ENCODE assay signal across 11 cellular contexts in the genomic region with DNA sequence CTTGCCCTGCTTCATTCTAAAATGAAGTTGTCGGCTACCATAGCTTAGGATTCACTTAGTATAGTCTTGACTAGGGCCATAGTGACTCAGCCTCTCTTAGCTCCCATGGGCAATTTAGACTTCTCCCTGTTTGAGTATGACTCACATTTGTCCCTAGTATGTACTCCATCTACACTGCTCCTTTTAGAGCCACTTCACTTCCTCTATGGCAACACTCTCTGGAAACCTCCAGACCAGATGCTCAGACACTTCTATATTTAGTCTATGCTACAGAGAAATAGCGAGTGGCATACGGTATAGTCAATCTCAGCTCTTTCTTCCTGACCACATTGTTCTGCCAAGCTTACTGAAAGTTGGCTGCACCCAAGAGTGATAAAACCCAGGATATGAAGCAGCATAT. TPM values are rescaled to one million over a fixed set of nuclear protein-coding genes. Genes with fewer than 3 reads are reported as not detected.
DNase-seq lines count a peak whose midpoint lies in the region; ATAC-seq and TF ChIP-seq lines count a peak whose summit lies in the region.
"Had no signal": no experiment of that assay in that cellular context is flagged by ENCODE, and none has a peak within 500 bp of the region (broad histone marks: within the 10 kb centered on the region; RNA-seq: fewer than 3 reads in every experiment).

No MANE protein-coding gene starts in this region.

- no peak for TF ChIP-seq POLR2A in IMR-90 (IDR thresholded peaks at IDR 0.05; ENCODE audit: low read depth, low read length)

- H2BK20ac ChIP-seq in IMR-90 (ENCODE audit: low read depth, low read length), result no peak overlapping the region

- H3K4me3 ChIP-seq in IMR-90 (ENCODE audit: insufficient read depth, low read depth, low read length), result no peak overlapping the region

- no peaks in the 10 kb centered on the region for H3K36me3 ChIP-seq in IMR-90 (ENCODE audit: control insufficient read depth, insufficient read depth, low read length)

- H3K4me3 Mint-ChIP-seq in stimulated activated naive B cell treated with anti-CD40 and anti-IgM and Interleukin-4, amounts not matched to agents 10 μg/mL and 1 μg/mL and 100 μg/mL, for 72 hours, result no peak overlapping the region
- H3K4me3 Mint-ChIP-seq in activated T-helper 1 cell treated with anti-CD3 and anti-CD28 coated beads, Interleukin-12 subunit alpha, Interleukin-12 subunit beta, Interleukin-2, Interleukin-4 antibody, amounts not matched to agents 30 ng/mL and 10 ng/mL and 1 ng/mL, durations not matched to agents 14 hours and 24 hours and 36 hours, result no peak overlapping the region
- H3K4me3 Mint-ChIP-seq: brain; nephron; T-helper 1 cell treated with Interleukin-12 subunit alpha and Interleukin-12 subunit beta and Interleukin-4 antibody, amounts not matched to agents 30 μg/mL and 1 μg/mL, for 36 hours had no signal

- H3K36me3 Mint-ChIP-seq in stimulated activated naive B cell treated with anti-CD40 and anti-IgM and Interleukin-4, amounts not matched to agents 10 μg/mL and 1 μg/mL and 100 μg/mL, for 72 hours, result no peaks in the 10 kb centered on the region
- H3K36me3 Mint-ChIP-seq in activated T-helper 1 cell treated with anti-CD3 and anti-CD28 coated beads, Interleukin-12 subunit alpha, Interleukin-12 subunit beta, Interleukin-2, Interleukin-4 antibody, amounts not matched to agents 30 ng/mL and 10 ng/mL and 1 ng/mL, durations not matched to agents 14 hours and 24 hours and 36 hours (ENCODE audit: low read depth), result no peaks in the 10 kb centered on the region
- H3K36me3 Mint-ChIP-seq: brain had no signal

- BruUV-seq in IMR-90 (replicated peaks; lab: Mats Ljungman, UMichigan), result no TSS peak

- TF ChIP-seq RAD21 in IMR-90 (IDR thresholded peaks at IDR 0.05; ENCODE audit: low read length), result no peak

- H4K5ac ChIP-seq in IMR-90 (ENCODE audit: low read depth, low read length), result no peak overlapping the region

- peak overlapping the region; percentile 46 for H2AFZ ChIP-seq in IMR-90 (replicated peaks; ENCODE audit: low read length, poor library complexity)

- ATAC-seq in IMR-90 (ENCODE audit: low read depth) (no peak; the same call in 1 of the 2 replicates), Right ventricle myocardium superior (ENCODE audit: poor library complexity) (peak; percentile 88), GM21360 (IDR thresholded peaks at IDR 0.05; ENCODE audit: unreplicated experiment) (no peak), GM21367 (IDR thresholded peaks at IDR 0.05; ENCODE audit: unreplicated experiment) (no peak)
- ATAC-seq in stimulated activated naive B cell treated with anti-CD40 and anti-IgM and Interleukin-4, amounts not matched to agents 10 μg/mL and 1 μg/mL and 100 μg/mL, for 72 hours (replicated peaks), result peak; percentile 23 to 69

- no peaks in the 10 kb centered on the region for H3K9me3 Mint-ChIP-seq in stimulated activated naive B cell treated with anti-CD40 and anti-IgM and Interleukin-4, amounts not matched to agents 10 μg/mL and 1 μg/mL and 100 μg/mL, for 72 hours
- H3K9me3 Mint-ChIP-seq in activated T-helper 1 cell treated with anti-CD3 and anti-CD28 coated beads, Interleukin-12 subunit alpha, Interleukin-12 subunit beta, Interleukin-2, Interleukin-4 antibody, amounts not matched to agents 30 ng/mL and 10 ng/mL and 1 ng/mL, durations not matched to agents 14 hours and 24 hours and 36 hours, result no peaks in the 10 kb centered on the region
- H3K9me3 Mint-ChIP-seq: nephron; T-helper 1 cell treated with Interleukin-12 subunit alpha and Interleukin-12 subunit beta and Interleukin-4 antibody, amounts not matched to agents 30 μg/mL and 1 μg/mL, for 36 hours had no signal

- intact Hi-C loops in IMR-90 (cut with micrococcal nuclease) (no loop called here), Right ventricle myocardium superior (cut with DNase I) (no loop called here)
- intact Hi-C loops in activated T-helper 1 cell treated with anti-CD3 and anti-CD28 coated beads, Interleukin-12 subunit alpha, Interleukin-12 subunit beta, Interleukin-2, Interleukin-4 antibody, amounts not matched to agents 30 ng/mL and 10 ng/mL and 1 ng/mL, durations not matched to agents 14 hours and 24 hours and 36 hours (cut with micrococcal nuclease), result loop anchor here (10.0 kb wide), 2 partner anchors 349 to 469 kb away; no protein-coding TSS in a partner anchor

- no peaks in the 10 kb centered on the region for H3K79me1 ChIP-seq in IMR-90 (ENCODE audit: low read depth in 1 of 2, low read length in 2 of 2)

- H3K27me3 Mint-ChIP-seq in stimulated activated naive B cell treated with anti-CD40 and anti-IgM and Interleukin-4, amounts not matched to agents 10 μg/mL and 1 μg/mL and 100 μg/mL, for 72 hours, result peaks cover 12 to 26% of the 10 kb centered on the region in 2 donors
- peaks cover 35% of the 10 kb centered on the region for H3K27me3 Mint-ChIP-seq in activated T-helper 1 cell treated with anti-CD3 and anti-CD28 coated beads, Interleukin-12 subunit alpha, Interleukin-12 subunit beta, Interleukin-2, Interleukin-4 antibody, amounts not matched to agents 30 ng/mL and 10 ng/mL and 1 ng/mL, durations not matched to agents 14 hours and 24 hours and 36 hours (ENCODE audit: insufficient read depth)
- H3K27me3 Mint-ChIP-seq: brain had no signal

- no peak overlapping the region for H3K56ac ChIP-seq in IMR-90 (ENCODE audit: extremely low read depth, insufficient read depth, low read length)

- H2AK5ac ChIP-seq in IMR-90 (ENCODE audit: low read depth, low read length), result no peak overlapping the region

- H4K8ac ChIP-seq in IMR-90 (ENCODE audit: low read depth in 2 of 2, low read length in 2 of 2), result no peak overlapping the region

- no peak overlapping the region for H3K4ac ChIP-seq in IMR-90 (ENCODE audit: low read depth, low read length)

- H4K91ac ChIP-seq in IMR-90 (ENCODE audit: insufficient read depth, low read depth, low read length), result no peak overlapping the region

- no peak overlapping the region for H3K18ac ChIP-seq in IMR-90 (ENCODE audit: low read depth, low read length)

- H3K9me3 ChIP-seq in IMR-90 (ENCODE audit: control insufficient read depth, insufficient read depth, low read length), result no peaks in the 10 kb centered on the region

- no peaks in the 10 kb centered on the region for H3K9me1 ChIP-seq in IMR-90 (ENCODE audit: insufficient read depth, low read length)

- H3K27me3 ChIP-seq in IMR-90 (ENCODE audit: control insufficient read depth, insufficient read depth, low read length), result peaks cover 6% of the 10 kb centered on the region

- H3K27ac Mint-ChIP-seq in stimulated activated naive B cell treated with anti-CD40 and anti-IgM and Interleukin-4, amounts not matched to agents 10 μg/mL and 1 μg/mL and 100 μg/mL, for 72 hours, result no peak overlapping the region
- no peak overlapping the region for H3K27ac Mint-ChIP-seq in activated T-helper 1 cell treated with anti-CD3 and anti-CD28 coated beads, Interleukin-12 subunit alpha, Interleukin-12 subunit beta, Interleukin-2, Interleukin-4 antibody, amounts not matched to agents 30 ng/mL and 10 ng/mL and 1 ng/mL, durations not matched to agents 14 hours and 24 hours and 36 hours
- H3K27ac Mint-ChIP-seq: nephron; T-helper 1 cell treated with Interleukin-12 subunit alpha and Interleukin-12 subunit beta and Interleukin-4 antibody, amounts not matched to agents 30 μg/mL and 1 μg/mL, for 36 hours had no signal

- in situ Hi-C loops in IMR-90 (cut with MboI; ENCODE audit: low sequenced_read_pairs), result loop anchor here (10.0 kb wide), 1 partner anchor 299 kb away; no protein-coding TSS in a partner anchor

- CTCF ChIA-PET in IMR-90 (lab: Yijun Ruan, JAX), result interaction anchor here (0.8 to 1.2 kb wide), 3 partner anchors 9 to 164 kb away, joined by 3 to 7 read pairs (median 3); no protein-coding TSS in a partner anchor

- dilution Hi-C loops in IMR-90 (cut with HindIII; ENCODE audit: low sequenced_read_pairs, unreplicated experiment), result no loop called here

- peak overlapping the region; percentile 36; the same call in 1 of the 2 replicates for H3K4me2 ChIP-seq in IMR-90 (ENCODE audit: low read depth, low read length)

- no peak overlapping the region for H3K27ac ChIP-seq in IMR-90 (ENCODE audit: insufficient read depth, low read length)

- no peak overlapping the region for H3K14ac ChIP-seq in IMR-90 (replicated peaks; ENCODE audit: low read depth, low read length)

- H2BK120ac ChIP-seq in IMR-90 (ENCODE audit: low read depth, low read length), result no peak overlapping the region

- DNase-seq in IMR-90 (peak; percentile 52), SW480 (ENCODE audit: low spot score) (peak; percentile 11), Right ventricle myocardium superior (no peak)
- DNase-seq in stimulated activated naive B cell treated with anti-CD40 and anti-IgM and Interleukin-4, amounts not matched to agents 10 μg/mL and 1 μg/mL and 100 μg/mL, for 72 hours, result no peak
- no peak for DNase-seq in activated T-helper 1 cell treated with anti-CD3 and anti-CD28 coated beads, Interleukin-12 subunit alpha, Interleukin-12 subunit beta, Interleukin-2, Interleukin-4 antibody, amounts not matched to agents 30 ng/mL and 10 ng/mL and 1 ng/mL, durations not matched to agents 14 hours and 24 hours and 36 hours (ENCODE audit: low spot score)
- DNase-seq in stimulated activated CD8-positive, alpha-beta memory T cell treated with anti-CD3 and anti-CD28 coated beads, Interleukin-4, amount 100 ng/mL, for 48 hours, result no peak

- no peak overlapping the region for H2BK15ac ChIP-seq in IMR-90 (ENCODE audit: low read depth, low read length)

- H2BK5ac ChIP-seq in IMR-90 (ENCODE audit: low read depth, low read length, poor library complexity, severe bottlenecking), result no peak overlapping the region

- H2AK9ac ChIP-seq in IMR-90 (replicated peaks; ENCODE audit: low read depth, low read length, poor library complexity), result no peak overlapping the region

- no peak for TF ChIP-seq CTCF in IMR-90 (conservative IDR thresholded peaks at IDR 0.05; ENCODE audit: low read depth, low read length)

- H3K23ac ChIP-seq in IMR-90 (ENCODE audit: low read depth, low read length), result no peak overlapping the region

- POLR2A ChIA-PET in IMR-90 (lab: Charles Lee; ENCODE audit: unreplicated experiment), result no interaction called here

- no peaks in the 10 kb centered on the region for H3K4me1 ChIP-seq in IMR-90 (ENCODE audit: control insufficient read depth, insufficient read depth, low read length)

- no peak overlapping the region for H3K9ac ChIP-seq in IMR-90 (ENCODE audit: low read depth, low read length)

- WGBS in IMR-90 (ENCODE audit: extremely low coverage in 2 of 2, insufficient read length in 1 of 2), 2 experiments, result no CpG with 5 or more reads among the region's 3 CpGs

- no peaks in the 10 kb centered on the region for H4K20me1 ChIP-seq in IMR-90 (ENCODE audit: insufficient read depth, low read length)

- H3K4me1 Mint-ChIP-seq in stimulated activated naive B cell treated with anti-CD40 and anti-IgM and Interleukin-4, amounts not matched to agents 10 μg/mL and 1 μg/mL and 100 μg/mL, for 72 hours, result peaks cover 4 to 6% of the 10 kb centered on the region in 2 donors
- H3K4me1 Mint-ChIP-seq in activated T-helper 1 cell treated with anti-CD3 and anti-CD28 coated beads, Interleukin-12 subunit alpha, Interleukin-12 subunit beta, Interleukin-2, Interleukin-4 antibody, amounts not matched to agents 30 ng/mL and 10 ng/mL and 1 ng/mL, durations not matched to agents 14 hours and 24 hours and 36 hours (ENCODE audit: low read depth), result peaks cover 4% of the 10 kb centered on the region
- H3K4me1 Mint-ChIP-seq: nephron had no signal

RNA-seq across cellular contexts. Expression of a gene that starts 11.2 kb away (rescaled TPM):
- not detected in 2 replicates for total RNA-seq in IMR-90 (2012; rRNA removed)
- not detected in 2 replicates for polyA plus RNA-seq in IMR-90 (2012; rRNA removed)
- not detected in 2 replicates for polyA plus RNA-seq in IMR-90 (2012; cell fraction: cytosol; rRNA removed)
- polyA plus RNA-seq in IMR-90 (2012; cell fraction: nucleus; rRNA removed; ENCODE audit: low replicate concordance), result not detected in 2 replicates
- total RNA-seq in Right ventricle myocardium superior, result not detected
- not detected in 2 replicates for total RNA-seq in activated T-helper 1 cell treated with anti-CD3 and anti-CD28 coated beads, Interleukin-12 subunit alpha, Interleukin-12 subunit beta, Interleukin-2, Interleukin-4 antibody, amounts not matched to agents 30 ng/mL and 10 ng/mL and 1 ng/mL, durations not matched to agents 14 hours and 24 hours and 36 hours

RNA-seq across cellular contexts. Expression of a gene that starts 44.6 kb away (rescaled TPM):
- total RNA-seq in IMR-90 (2012; rRNA removed), result not detected in 2 replicates
- not detected in 2 replicates for polyA plus RNA-seq in IMR-90 (2012; rRNA removed)
- not detected in 2 replicates for polyA plus RNA-seq in IMR-90 (2012; cell fraction: cytosol; rRNA removed)
- not detected in 2 replicates for polyA plus RNA-seq in IMR-90 (2012; cell fraction: nucleus; rRNA removed; ENCODE audit: low replicate concordance)
- total RNA-seq in Right ventricle myocardium superior, result not detected
- not detected in 2 replicates for total RNA-seq in activated T-helper 1 cell treated with anti-CD3 and anti-CD28 coated beads, Interleukin-12 subunit alpha, Interleukin-12 subunit beta, Interleukin-2, Interleukin-4 antibody, amounts not matched to agents 30 ng/mL and 10 ng/mL and 1 ng/mL, durations not matched to agents 14 hours and 24 hours and 36 hours

Comparison
In these comparisons a context has a peak if more than half of its experiments do, and no peak if none do; other contexts are left out.
1. ATAC-seq: peak in Right ventricle myocardium superior (single experiment) and stimulated activated naive B cell treated with anti-CD40 and anti-IgM and Interleukin-4, amounts not matched to agents 10 μg/mL and 1 μg/mL and 100 μg/mL, for 72 hours (2 of 2); none in IMR-90 (single experiment), GM21360 (single experiment) and GM21367 (single experiment).
2. DNase-seq: peak in IMR-90 (single experiment) and SW480 (single experiment); none in Right ventricle myocardium superior (single experiment), stimulated activated naive B cell treated with anti-CD40 and anti-IgM and Interleukin-4, amounts not matched to agents 10 μg/mL and 1 μg/mL and 100 μg/mL, for 72 hours (single experiment), activated T-helper 1 cell treated with anti-CD3 and anti-CD28 coated beads, Interleukin-12 subunit alpha, Interleukin-12 subunit beta, Interleukin-2, Interleukin-4 antibody, amounts not matched to agents 30 ng/mL and 10 ng/mL and 1 ng/mL, durations not matched to agents 14 hours and 24 hours and 36 hours (single experiment) and stimulated activated CD8-positive, alpha-beta memory T cell treated with anti-CD3 and anti-CD28 coated beads, Interleukin-4, amount 100 ng/mL, for 48 hours (single experiment).